17 cellular contexts compared by ENCODE assay signal in the genomic region with DNA sequence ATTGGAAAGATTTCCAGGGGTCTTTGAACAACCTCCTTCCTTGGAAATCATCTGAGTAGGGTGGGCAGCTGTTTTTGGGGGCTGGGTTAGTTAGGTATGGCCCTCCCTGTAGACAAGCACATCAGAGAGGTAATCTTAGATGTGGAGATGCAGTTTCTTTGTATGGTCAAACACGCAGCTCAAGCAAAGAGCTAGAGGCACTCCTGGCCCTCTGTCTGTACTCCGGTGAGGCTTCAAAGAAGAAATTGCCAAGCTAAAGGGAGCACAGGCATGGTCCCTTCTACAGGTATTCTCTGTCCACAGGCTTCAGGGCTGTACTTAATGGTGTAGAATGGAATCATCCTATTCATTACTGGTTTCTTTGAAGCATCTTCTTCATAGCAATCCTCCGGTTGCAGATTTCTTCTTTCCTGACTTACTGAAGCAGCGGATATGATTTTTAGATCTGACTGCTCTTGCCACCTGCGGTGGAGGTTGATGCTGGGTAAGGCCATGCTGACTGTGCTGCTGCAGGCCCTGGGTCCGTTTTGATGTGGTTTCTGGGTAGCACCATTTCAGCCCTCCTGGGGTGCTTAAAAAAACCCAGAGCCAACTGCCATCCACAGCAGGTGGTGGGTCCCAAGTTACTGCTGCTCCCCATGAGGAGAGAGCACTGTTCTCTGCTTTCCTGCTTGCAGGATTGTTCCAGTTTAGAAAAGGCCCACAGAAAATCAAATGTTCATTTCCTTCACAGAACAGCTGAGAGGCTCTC.
DNase-seq lines count a peak whose midpoint lies in the region; ATAC-seq, FAIRE-seq and TF ChIP-seq lines count a peak whose summit lies in the region.
"Had no signal": no experiment of that assay in that cellular context is flagged by ENCODE, and none has a peak within 500 bp of the region (broad histone marks: within the 10 kb centered on the region; RNA-seq: fewer than 3 reads in every experiment).

No MANE protein-coding gene starts in this region.

- CTCF ChIA-PET in activated CD8-positive, alpha-beta memory T cell treated with anti-CD3 and anti-CD28 coated beads, Interleukin-2, amount 10 ng/mL, durations not matched to agents 7 days and 5 days (lab: Charles Lee) = interaction anchor here (0.7 to 1.0 kb wide), 3 partner anchors 11 to 22 kb away, joined by 3 read pairs; no protein-coding TSS in a partner anchor
- CTCF ChIA-PET in activated CD8-positive, alpha-beta T cell treated with anti-CD3 and anti-CD28 coated beads, Interleukin-2, amount 10 ng/mL, durations not matched to agents 7 days and 5 days (lab: Charles Lee) = interaction anchor here (2.0 kb wide), 1 partner anchor 15 kb away, joined by 6 read pairs; no protein-coding TSS in a partner anchor

- no peaks in the 10 kb centered on the region for H3K4me1 ChIP-seq in mucosa of descending colon (ENCODE audit: low read depth)
- H3K4me1 ChIP-seq: foreskin keratinocyte, upper lobe of left lung had no signal

- peak; percentile 80 for ATAC-seq in activated CD8-positive, alpha-beta memory T cell treated with anti-CD3 and anti-CD28 coated beads, Interleukin-2, amount 10 ng/mL, durations not matched to agents 7 days and 5 days
- ATAC-seq in HG03442 (IDR thresholded peaks at IDR 0.05; ENCODE audit: unreplicated experiment) (peak; percentile 42), mucosa of descending colon (peak; percentile 60)
- ATAC-seq in activated CD8-positive, alpha-beta T cell treated with anti-CD3 and anti-CD28 coated beads, Interleukin-2, amount 10 ng/mL, durations not matched to agents 7 days and 5 days = peak; percentile 91
- ATAC-seq: foreskin keratinocyte had no signal

- peaks cover 20% of the 10 kb centered on the region for H3K4me1 Mint-ChIP-seq in activated CD8-positive, alpha-beta memory T cell treated with anti-CD3 and anti-CD28 coated beads, Interleukin-2, amount 10 ng/mL, durations not matched to agents 7 days and 5 days
- peaks cover 34% of the 10 kb centered on the region for H3K4me1 Mint-ChIP-seq in activated CD8-positive, alpha-beta T cell treated with anti-CD3 and anti-CD28 coated beads, Interleukin-2, amount 10 ng/mL, durations not matched to agents 7 days and 5 days (ENCODE audit: low read depth)

- no peaks in the 10 kb centered on the region for H3K9me3 ChIP-seq in mucosa of descending colon
- H3K9me3 ChIP-seq: upper lobe of left lung had no signal

- intact Hi-C loops in mucosa of descending colon (cut with DNase I, micrococcal nuclease) = no loop called here

- no peaks in the 10 kb centered on the region for H3K36me3 ChIP-seq in mucosa of descending colon (ENCODE audit: low read depth)
- H3K36me3 ChIP-seq: upper lobe of left lung had no signal

- peak overlapping the region; percentile 89 for H3K27ac Mint-ChIP-seq in activated CD8-positive, alpha-beta memory T cell treated with anti-CD3 and anti-CD28 coated beads, Interleukin-2, amount 10 ng/mL, durations not matched to agents 7 days and 5 days
- peak overlapping the region; percentile 93 for H3K27ac Mint-ChIP-seq in activated CD8-positive, alpha-beta T cell treated with anti-CD3 and anti-CD28 coated beads, Interleukin-2, amount 10 ng/mL, durations not matched to agents 7 days and 5 days
- H3K27ac Mint-ChIP-seq: brain, memory B cell had no signal

- peaks cover 5% of the 10 kb centered on the region for H3K36me3 Mint-ChIP-seq in activated CD8-positive, alpha-beta memory T cell treated with anti-CD3 and anti-CD28 coated beads, Interleukin-2, amount 10 ng/mL, durations not matched to agents 7 days and 5 days
- H3K36me3 Mint-ChIP-seq in activated CD8-positive, alpha-beta T cell treated with anti-CD3 and anti-CD28 coated beads, Interleukin-2, amount 10 ng/mL, durations not matched to agents 7 days and 5 days (ENCODE audit: low read depth) = peaks cover 6% of the 10 kb centered on the region
- H3K36me3 Mint-ChIP-seq: brain had no signal

- no peak for FAIRE-seq in urothelium cell line (lab: Jason Lieb, UNC)
- FAIRE-seq: H54 had no signal

- POLR2A ChIA-PET in activated CD8-positive, alpha-beta T cell treated with anti-CD3 and anti-CD28 coated beads, Interleukin-2, amount 10 ng/mL, durations not matched to agents 7 days and 5 days (lab: Charles Lee) = interaction anchor here (2.2 kb wide), 1 partner anchor 21 kb away, joined by 8 read pairs; no protein-coding TSS in a partner anchor

- TF ChIP-seq CTCF in mucosa of descending colon (IDR thresholded peaks at IDR 0.05) = no peak

- peak; percentile 70 for DNase-seq in activated CD8-positive, alpha-beta memory T cell treated with anti-CD3 and anti-CD28 coated beads, Interleukin-2, amount 10 ng/mL, durations not matched to agents 7 days and 5 days
- no peak for DNase-seq in activated CD8-positive, alpha-beta memory T cell treated with anti-CD3 and anti-CD28 coated beads, Interleukin-2, amount 50 U/mL, for 48 hours
- peak; percentile 67 for DNase-seq in activated CD8-positive, alpha-beta T cell treated with anti-CD3 and anti-CD28 coated beads, Interleukin-2, amount 10 ng/mL, durations not matched to agents 7 days and 5 days
- no peak for DNase-seq in mucosa of descending colon
- no peak for DNase-seq in SKM-1 treated with dmso at 0.1 percent for 144 hours (lab: John Stamatoyannopoulos, UW; ENCODE audit: unreplicated experiment)
- DNase-seq in islet precursor cell = no peak
- DNase-seq in urothelium cell line (ENCODE audit: low spot score) = no peak
- DNase-seq: foreskin keratinocyte, MV-4-11, NCI-H226, occipital lobe, upper lobe of left lung had no signal

- no peak overlapping the region for H3K4me3 ChIP-seq in mucosa of descending colon
- H3K4me3 ChIP-seq: skin epidermis, upper lobe of left lung had no signal

- H3K4me3 Mint-ChIP-seq in activated CD8-positive, alpha-beta memory T cell treated with anti-CD3 and anti-CD28 coated beads, Interleukin-2, amount 10 ng/mL, durations not matched to agents 7 days and 5 days = peak overlapping the region; percentile 19
- H3K4me3 Mint-ChIP-seq in activated CD8-positive, alpha-beta T cell treated with anti-CD3 and anti-CD28 coated beads, Interleukin-2, amount 10 ng/mL, durations not matched to agents 7 days and 5 days = peak overlapping the region; percentile 49
- H3K4me3 Mint-ChIP-seq: brain, memory B cell had no signal

- H3K27me3 Mint-ChIP-seq in activated CD8-positive, alpha-beta memory T cell treated with anti-CD3 and anti-CD28 coated beads, Interleukin-2, amount 10 ng/mL, durations not matched to agents 7 days and 5 days = no peaks in the 10 kb centered on the region
- no peaks in the 10 kb centered on the region for H3K27me3 Mint-ChIP-seq in activated CD8-positive, alpha-beta T cell treated with anti-CD3 and anti-CD28 coated beads, Interleukin-2, amount 10 ng/mL, durations not matched to agents 7 days and 5 days (ENCODE audit: low read depth)

- H3K9me3 Mint-ChIP-seq in activated CD8-positive, alpha-beta memory T cell treated with anti-CD3 and anti-CD28 coated beads, Interleukin-2, amount 10 ng/mL, durations not matched to agents 7 days and 5 days (ENCODE audit: low read depth) = no peaks in the 10 kb centered on the region
- H3K9me3 Mint-ChIP-seq in activated CD8-positive, alpha-beta T cell treated with anti-CD3 and anti-CD28 coated beads, Interleukin-2, amount 10 ng/mL, durations not matched to agents 7 days and 5 days (ENCODE audit: insufficient read depth) = no peaks in the 10 kb centered on the region

Comparison
In these comparisons a context has a peak if more than half of its experiments do, and no peak if none do; other contexts are left out.
1. DNase-seq: peak in activated CD8-positive, alpha-beta memory T cell treated with anti-CD3 and anti-CD28 coated beads, Interleukin-2, amount 10 ng/mL, durations not matched to agents 7 days and 5 days (single experiment) and activated CD8-positive, alpha-beta T cell treated with anti-CD3 and anti-CD28 coated beads, Interleukin-2, amount 10 ng/mL, durations not matched to agents 7 days and 5 days (single experiment); none in activated CD8-positive, alpha-beta memory T cell treated with anti-CD3 and anti-CD28 coated beads, Interleukin-2, amount 50 U/mL, for 48 hours (single experiment), mucosa of descending colon (0 of 3), SKM-1 treated with dmso at 0.1 percent for 144 hours (single experiment), islet precursor cell (single experiment) and urothelium cell line (single experiment).
2. Peak in every context shown above with its lines, with median percentiles within 50 percentile points of each other: ATAC-seq.